Comparison of ENCODE assay signal across 14 cellular contexts in genomic region chr12:113260636-113261300, GRCh38. TPM values are rescaled to one million over a fixed set of nuclear protein-coding genes. Genes with fewer than 3 reads are reported as not detected.
DNase-seq lines count a peak whose midpoint lies in the region; ATAC-seq and TF ChIP-seq lines count a peak whose summit lies in the region.
"Had no signal": no experiment of that assay in that cellular context is flagged by ENCODE, and none has a peak within 500 bp of the region (broad histone marks: within the 10 kb centered on the region; RNA-seq: fewer than 3 reads in every experiment).

No MANE protein-coding gene starts in this region.

- POLR2A ChIA-PET in GM10248 (lab: Yijun Ruan, JAX) = no interaction called here

- H2BK120ac ChIP-seq in mesenchymal stem cell (ENCODE audit: low read depth, low read length) = no peak overlapping the region

- TF ChIP-seq CTCF in thoracic aorta (IDR thresholded peaks at IDR 0.05) (no peak), GM10248 (IDR thresholded peaks at IDR 0.05; ENCODE audit: control extremely low read depth, extremely low read depth, low read depth, missing control alignments) (no peak), HFFc6 (IDR thresholded peaks at IDR 0.05) (no peak)

- peak overlapping the region; percentile 72 to 86 for H2BK12ac ChIP-seq in mesenchymal stem cell (ENCODE audit: low read length in 2 of 2)

- no peak overlapping the region for H3K4me3 ChIP-seq in mesenchymal stem cell (ENCODE audit: insufficient read depth in 1 of 2, low read depth in 1 of 2, low read length in 2 of 2)
- H3K4me3 ChIP-seq in thoracic aorta = no peak overlapping the region
- H3K4me3 ChIP-seq: GM23248 had no signal

- H3K36me3 ChIP-seq in mesenchymal stem cell (ENCODE audit: control insufficient read depth in 1 of 2, insufficient read depth in 2 of 2, low read depth in 1 of 2, low read length in 2 of 2) (peaks cover 9 to 25% of the 10 kb centered on the region in 2 experiments), thoracic aorta (peaks cover 11% of the 10 kb centered on the region)

- ATAC-seq in thoracic aorta (ENCODE audit: insufficient number of reproducible peaks, low FRiP score, low read depth) (no peak), GM19324 (IDR thresholded peaks at IDR 0.05; ENCODE audit: low FRiP score, unreplicated experiment) (no peak)
- ATAC-seq: Panc1 had no signal

- peak overlapping the region; percentile 74 for H3K27ac Mint-ChIP-seq in T-helper 2 cell treated with Interferon-gamma antibody and Interleukin-4, amounts not matched to agents 5 μg/mL and 100 μg/mL, for 36 hours
- H3K27ac Mint-ChIP-seq in activated naive CD8-positive, alpha-beta T cell = peak overlapping the region; percentile 83
- H3K27ac Mint-ChIP-seq in HFFc6 = no peak overlapping the region

- peak overlapping the region; percentile 30 to 52 for H3K18ac ChIP-seq in mesenchymal stem cell (ENCODE audit: low read depth in 1 of 2, low read length in 2 of 2)

- H2AFZ ChIP-seq in mesenchymal stem cell (ENCODE audit: low read depth, low read length) = no peak overlapping the region
- H2AFZ ChIP-seq: GM23248 had no signal

- H3K14ac ChIP-seq in mesenchymal stem cell (ENCODE audit: low read length in 2 of 2) = peak overlapping the region in 1 of 2 experiments; percentile 81

- H3K4me1 ChIP-seq in mesenchymal stem cell (ENCODE audit: control insufficient read depth, insufficient read depth, low read depth, low read length) (peaks cover 11% of the 10 kb centered on the region), thoracic aorta (ENCODE audit: control insufficient read depth in 1 of 2, low read depth in 2 of 2) (peaks cover 32 to 38% of the 10 kb centered on the region in 2 donors)

- H3K4ac ChIP-seq in mesenchymal stem cell (ENCODE audit: low read depth in 1 of 2, low read length in 2 of 2) = peak overlapping the region in 1 of 2 experiments; percentile 59

- H3K27me3 Mint-ChIP-seq in T-helper 2 cell treated with Interferon-gamma antibody and Interleukin-4, amounts not matched to agents 5 μg/mL and 100 μg/mL, for 36 hours (ENCODE audit: low read depth) = no peaks in the 10 kb centered on the region
- no peaks in the 10 kb centered on the region for H3K27me3 Mint-ChIP-seq in activated naive CD8-positive, alpha-beta T cell
- H3K27me3 Mint-ChIP-seq in HFFc6 (ENCODE audit: insufficient read depth) = no peaks in the 10 kb centered on the region
- H3K27me3 Mint-ChIP-seq: brain had no signal

- peaks cover 46% of the 10 kb centered on the region for H3K36me3 Mint-ChIP-seq in T-helper 2 cell treated with Interferon-gamma antibody and Interleukin-4, amounts not matched to agents 5 μg/mL and 100 μg/mL, for 36 hours (ENCODE audit: low read depth)
- peaks cover 3% of the 10 kb centered on the region for H3K36me3 Mint-ChIP-seq in activated naive CD8-positive, alpha-beta T cell
- peaks cover 5% of the 10 kb centered on the region; the same call in 1 of the 2 replicates for H3K36me3 Mint-ChIP-seq in HFFc6 (ENCODE audit: low read depth)

- H3K9me3 Mint-ChIP-seq in T-helper 2 cell treated with Interferon-gamma antibody and Interleukin-4, amounts not matched to agents 5 μg/mL and 100 μg/mL, for 36 hours = no peaks in the 10 kb centered on the region
- no peaks in the 10 kb centered on the region for H3K9me3 Mint-ChIP-seq in activated naive CD8-positive, alpha-beta T cell (ENCODE audit: low read depth)
- H3K9me3 Mint-ChIP-seq in HFFc6 = no peaks in the 10 kb centered on the region
- H3K9me3 Mint-ChIP-seq: brain, neural crest cell had no signal

- no peak overlapping the region for H3K23ac ChIP-seq in mesenchymal stem cell (ENCODE audit: low read length in 2 of 2)

- no peak overlapping the region for H4K91ac ChIP-seq in mesenchymal stem cell (ENCODE audit: low read length)

- no peak overlapping the region for H2BK5ac ChIP-seq in mesenchymal stem cell (ENCODE audit: low read depth, low read length, poor library complexity, severe bottlenecking)

- no peak overlapping the region for H2BK15ac ChIP-seq in mesenchymal stem cell (ENCODE audit: low read depth, poor library complexity, severe bottlenecking)

- CTCF ChIA-PET in GM10248 (lab: Yijun Ruan, JAX) = interaction anchor here (1.2 to 1.7 kb wide), 4 partner anchors 11 to 73 kb away, joined by 3 to 4 read pairs (median 4); no protein-coding TSS in a partner anchor

- H3K27ac ChIP-seq in mesenchymal stem cell (ENCODE audit: low read length, poor library complexity, severe bottlenecking) = peak overlapping the region; percentile 65
- peak overlapping the region; percentile 65 to 71 for H3K27ac ChIP-seq in thoracic aorta
- H3K27ac ChIP-seq: GM23248 had no signal

- peak overlapping the region; percentile 47 for H2AK5ac ChIP-seq in mesenchymal stem cell (ENCODE audit: low read length, severe bottlenecking)

- no peaks in the 10 kb centered on the region for H3K27me3 ChIP-seq in mesenchymal stem cell (ENCODE audit: control insufficient read depth in 1 of 2, insufficient read depth in 1 of 2, low read length in 2 of 2)
- no peaks in the 10 kb centered on the region for H3K27me3 ChIP-seq in thoracic aorta (replicated peaks; ENCODE audit: insufficient read depth)

- peak overlapping the region; percentile 36 for H4K8ac ChIP-seq in mesenchymal stem cell (ENCODE audit: low read length)

- no peak overlapping the region for H3K4me3 Mint-ChIP-seq in T-helper 2 cell treated with Interferon-gamma antibody and Interleukin-4, amounts not matched to agents 5 μg/mL and 100 μg/mL, for 36 hours
- H3K4me3 Mint-ChIP-seq in activated naive CD8-positive, alpha-beta T cell = no peak overlapping the region
- H3K4me3 Mint-ChIP-seq in HFFc6 = no peak overlapping the region
- H3K4me3 Mint-ChIP-seq: brain, neural crest cell had no signal

- peaks cover 49% of the 10 kb centered on the region for H3K4me1 Mint-ChIP-seq in T-helper 2 cell treated with Interferon-gamma antibody and Interleukin-4, amounts not matched to agents 5 μg/mL and 100 μg/mL, for 36 hours (ENCODE audit: low read depth)
- peaks cover 42% of the 10 kb centered on the region for H3K4me1 Mint-ChIP-seq in activated naive CD8-positive, alpha-beta T cell (ENCODE audit: low read depth)
- H3K4me1 Mint-ChIP-seq in HFFc6 (ENCODE audit: low read depth) = peaks cover 20% of the 10 kb centered on the region; the same call in 1 of the 2 replicates

- H3K79me1 ChIP-seq in mesenchymal stem cell (replicated peaks; ENCODE audit: low read length, poor library complexity, severe bottlenecking) = peaks cover 1% of the 10 kb centered on the region

- WGBS in mesenchymal stem cell = 81% methylated on average over 8 of the region's 12 CpGs

- H3K9me3 ChIP-seq in mesenchymal stem cell (ENCODE audit: control insufficient read depth, low read length) (no peaks in the 10 kb centered on the region), thoracic aorta (no peaks in the 10 kb centered on the region)

- no peak for DNase-seq in T-helper 2 cell treated with Interferon-gamma antibody and Interleukin-4, amounts not matched to agents 5 μg/mL and 100 μg/mL, for 36 hours (ENCODE audit: low spot score)
- DNase-seq in T-helper 2 cell = no peak
- no peak for DNase-seq in mesenchymal stem cell
- no peak for DNase-seq in thoracic aorta (ENCODE audit: low spot score)
- DNase-seq in GM10248 (ENCODE audit: extremely low spot score) = no peak
- no peak for DNase-seq in HFFc6
- DNase-seq: activated T-cell treated with anti-CD3 and anti-CD28 coated beads for 4 hours, GM23248, NCI-H1048 had no signal

- no peak overlapping the region for H3K4me2 ChIP-seq in mesenchymal stem cell (ENCODE audit: low read length, poor library complexity, severe bottlenecking)

- no peak overlapping the region for H3K9ac ChIP-seq in mesenchymal stem cell (ENCODE audit: low read length)
- H3K9ac ChIP-seq: GM23248 had no signal

RNA-seq across cellular contexts. Expression of gene TPCN1, which starts 39.5 kb away (rescaled TPM):
- 57.5 TPM for polyA plus RNA-seq in mesenchymal stem cell (2013, experiment 1 of 2)
- polyA plus RNA-seq in mesenchymal stem cell (2013, experiment 2 of 2) = 58.5 TPM
- 10 to 100 TPM; 84.1 to 93.5 TPM for total RNA-seq in thoracic aorta
- total RNA-seq in HFFc6 (2021; fragmentation: NEBNext Ultra II Directional; extraction: Animal tissue kit (Norgen Biotek cat#: 25700)) = 10 to 100 TPM; 19.0 to 33.3 (median 20.6) TPM
